ENCODE assay signal across 31 cellular contexts in genomic region chr4:112002301-112002700, GRCh38.
DNase-seq lines count a peak whose midpoint lies in the region; ATAC-seq and TF ChIP-seq lines count a peak whose summit lies in the region.
"Had no signal": no experiment of that assay in that cellular context is flagged by ENCODE, and none has a peak within 500 bp of the region (broad histone marks: within the 10 kb centered on the region; RNA-seq: fewer than 3 reads in every experiment).

No MANE protein-coding gene starts in this region.

- H3F3A ChIP-seq in smooth muscle cell (ENCODE audit: low read depth), result no peaks in the 10 kb centered on the region

- DNase-seq in cardiac muscle cell (ENCODE audit: low read depth in 1 of 2, low spot score in 1 of 2), result no peak
- no peak for DNase-seq in Right ventricle myocardium superior
- peak; percentile 65 for DNase-seq in RWPE1 (ENCODE audit: low spot score)
- no peak for DNase-seq in esophagus squamous epithelium (lab: John Stamatoyannopoulos, UW)
- no peak for DNase-seq in smooth muscle cell (lab: John Stamatoyannopoulos, UW; ENCODE audit: unreplicated experiment)
- no peak for DNase-seq in H4 (ENCODE audit: low spot score)
- no peak for DNase-seq in NCI-H2227 treated with DMSO at 0.1 percent for 48 hours (lab: John Stamatoyannopoulos, UW)
- DNase-seq: activated CD4-positive, alpha-beta T cell treated with anti-CD3 and anti-CD28 coated beads for 4 hours; activated CD8-positive, alpha-beta T cell treated with anti-CD3 and anti-CD28 coated beads, Interleukin-2, amount 10 ng/mL, durations not matched to agents 7 days and 5 days; activated naive CD4-positive, alpha-beta T cell treated with anti-CD3 and anti-CD28 coated beads, Interleukin-2, amount 10 ng/mL, durations not matched to agents 7 days and 5 days; adrenal gland; body of pancreas; CD8-positive, alpha-beta T cell; cerebellar nuclear complex; dermis blood vessel endothelial cell; DMS 273 treated with DMSO at 0.1 percent for 48 hours; Kasumi-1; left ventricle myocardium superior; MV-4-11; naive B cell; NCI-H146; NCI-H526; stimulated activated CD4-positive, alpha-beta T cell treated with anti-CD3 and anti-CD28 coated beads, Interleukin-4, amount 100 ng/mL, for 24 hours; T-helper 9 cell; thyroid gland had no signal

- CTCF ChIA-PET in RWPE1 (lab: Yijun Ruan, JAX), result no interaction called here

- H3K4me1 ChIP-seq in cardiac muscle cell (ENCODE audit: low read depth) (peaks cover 36% of the 10 kb centered on the region), esophagus squamous epithelium (peaks cover 0 to 55% (median 20%) of the 10 kb centered on the region in 3 donors), smooth muscle cell (ENCODE audit: low read depth) (peaks cover 20% of the 10 kb centered on the region)
- H3K4me1 ChIP-seq: A549, adrenal gland, body of pancreas, SJSA1, thyroid gland had no signal

- H3K9ac ChIP-seq in smooth muscle cell (ENCODE audit: low read depth), result no peak overlapping the region

- H3K27me3 ChIP-seq in cardiac muscle cell (no peaks in the 10 kb centered on the region), esophagus squamous epithelium (no peaks in the 10 kb centered on the region), smooth muscle cell (ENCODE audit: low read depth) (no peaks in the 10 kb centered on the region)
- H3K27me3 ChIP-seq: adrenal gland, body of pancreas, thyroid gland had no signal

- no peak for TF ChIP-seq POLR2A in esophagus squamous epithelium (IDR thresholded peaks at IDR 0.05)

- no peak overlapping the region for H3K4me3 ChIP-seq in cardiac muscle cell
- no peak overlapping the region for H3K4me3 ChIP-seq in esophagus squamous epithelium
- H3K4me3 ChIP-seq in smooth muscle cell, result no peak overlapping the region
- H3K4me3 ChIP-seq: A549, adrenal gland, body of pancreas, SJSA1, thyroid gland had no signal

- H3K9me3 ChIP-seq in cardiac muscle cell (ENCODE audit: low read depth) (no peaks in the 10 kb centered on the region), esophagus squamous epithelium (no peaks in the 10 kb centered on the region), smooth muscle cell (replicated peaks; ENCODE audit: low read depth) (no peaks in the 10 kb centered on the region)
- H3K9me3 ChIP-seq: A549, adrenal gland, body of pancreas, SJSA1, thyroid gland had no signal

- H3K27ac ChIP-seq in cardiac muscle cell, result peak overlapping the region; percentile 32
- no peak overlapping the region for H3K27ac ChIP-seq in RWPE1
- peak overlapping the region; percentile 12 to 84 (median 74) for H3K27ac ChIP-seq in esophagus squamous epithelium
- H3K27ac ChIP-seq in smooth muscle cell (ENCODE audit: low read depth), result peak overlapping the region; percentile 34
- H3K27ac ChIP-seq: A549, adrenal gland, body of pancreas, SJSA1, thyroid gland, VCaP had no signal

- H3K4me2 ChIP-seq in smooth muscle cell, result no peak overlapping the region
- H3K4me2 ChIP-seq: A549 had no signal

- WGBS in esophagus squamous epithelium, 2 donors, result 40 to 43% methylated on average over 2 of the region's 2 CpGs
- 64% methylated on average over 2 of the region's 2 CpGs for WGBS in smooth muscle cell (ENCODE audit: low lambda C conversion rate)

- no peak overlapping the region for H2AFZ ChIP-seq in smooth muscle cell (ENCODE audit: low read depth)

- POLR2A ChIA-PET in RWPE1 (lab: Yijun Ruan, JAX; ENCODE audit: low non-redundant PET), result no interaction called here

- ATAC-seq in Right ventricle myocardium superior (ENCODE audit: poor library complexity), result no peak
- ATAC-seq in HG03439 (IDR thresholded peaks at IDR 0.05; ENCODE audit: unreplicated experiment), result no peak
- ATAC-seq: A549; activated CD8-positive, alpha-beta T cell treated with anti-CD3 and anti-CD28 coated beads, Interleukin-2, amount 10 ng/mL, durations not matched to agents 7 days and 5 days; activated T-helper 17 cell treated with anti-CD3 and anti-CD28 coated beads, Interleukin-2, amount 50 U/mL, for 72 hours; body of pancreas; CD8-positive, alpha-beta T cell; HCT116; left ventricle myocardium superior had no signal

- no peak for TF ChIP-seq CTCF in cardiac muscle cell (IDR thresholded peaks at IDR 0.05; ENCODE audit: low read depth, low read length)
- no peak for TF ChIP-seq CTCF in RWPE1 (conservative IDR thresholded peaks at IDR 0.05; ENCODE audit: low read depth)
- no peak for TF ChIP-seq CTCF in esophagus squamous epithelium (IDR thresholded peaks at IDR 0.05)
- no peak for TF ChIP-seq CTCF in smooth muscle cell (IDR thresholded peaks at IDR 0.05; ENCODE audit: borderline replicate concordance, insufficient read depth, poor library complexity, severe bottlenecking)

- intact Hi-C loops in Right ventricle myocardium superior (cut with DNase I) (no loop called here), esophagus squamous epithelium (cut with DNase I) (no loop called here)

- no peaks in the 10 kb centered on the region for H3K79me2 ChIP-seq in smooth muscle cell (ENCODE audit: low read depth)

- no peaks in the 10 kb centered on the region for H4K20me1 ChIP-seq in smooth muscle cell (ENCODE audit: low read depth)

- no peaks in the 10 kb centered on the region for H3K36me3 ChIP-seq in cardiac muscle cell
- H3K36me3 ChIP-seq in esophagus squamous epithelium, result no peaks in the 10 kb centered on the region
- H3K36me3 ChIP-seq in smooth muscle cell (ENCODE audit: low read depth), result no peaks in the 10 kb centered on the region
- H3K36me3 ChIP-seq: adrenal gland, SJSA1, thyroid gland had no signal
